ENCODE assay signal across 1 cellular context in genomic region chr11:111449696-111450479, GRCh38.
TF ChIP-seq lines count a peak whose summit lies in the region.

No MANE protein-coding gene starts in this region.

TF ChIP-seq in H1, 55 proteins besides CTCF, POLR2A, EP300 and RAD21 (continued from another document):
- TF ChIP-seq ATF3 (IDR thresholded peaks at IDR 0.05; ENCODE audit: insufficient read depth, low read depth, low read length), result no peak
- TF ChIP-seq GABPA (IDR thresholded peaks at IDR 0.05; ENCODE audit: borderline replicate concordance, insufficient read depth, low read length), result no peak
- no peak for TF ChIP-seq POU5F1 (IDR thresholded peaks at IDR 0.05; ENCODE audit: low read depth, low read length)
- TF ChIP-seq TCF12 (IDR thresholded peaks at IDR 0.05; ENCODE audit: low read depth, low read length), result no peak
- no peak for TF ChIP-seq CHD2 (IDR thresholded peaks at IDR 0.05; ENCODE audit: low read length)
- no peak for TF ChIP-seq KDM4A (IDR thresholded peaks at IDR 0.05; ENCODE audit: low read depth, low read length, severe bottlenecking)
TF ChIP-seq in H1: peak in this region for 0.
